In genomic region chr1:169788402-169788801, GRCh38 we compare ENCODE assay signal across 9 cellular contexts. TPM values are rescaled to one million over a fixed set of nuclear protein-coding genes. Genes with fewer than 3 reads are reported as not detected.
"Had no signal": no experiment of that assay in that cellular context is flagged by ENCODE, and none has a peak within 500 bp of the region (broad histone marks: within the 10 kb centered on the region; RNA-seq: fewer than 3 reads in every experiment).

No MANE protein-coding gene starts in this region.

- ATAC-seq: K562 had no signal

- H3K4me3 ChIP-seq: K562 had no signal

- FAIRE-seq: HTR-8/SVneo, K562 had no signal

- DNase-seq: IMR-90, KBM-7, KG1 had no signal

- H3K27ac ChIP-seq: HL-60 had no signal

RNA-seq across cellular contexts. Expression of gene SELE, which starts 54.5 kb away (rescaled TPM):
- total RNA-seq: HT-29, HT1080, IMR-90, K562 had no signal
- polyA plus RNA-seq: IgD-negative memory B cell, IMR-90 had no signal
